ENCODE assay signal across 25 cellular contexts in genomic region chr9:592733-593132, GRCh38.
"Had no signal": no experiment of that assay in that cellular context is flagged by ENCODE, and none has a peak within 500 bp of the region (broad histone marks: within the 10 kb centered on the region; RNA-seq: fewer than 3 reads in every experiment).

No MANE protein-coding gene starts in this region.

- H3K4me3 Mint-ChIP-seq: activated CD8-positive, alpha-beta T cell treated with anti-CD3 and anti-CD28 coated beads, Interleukin-2, amount 10 ng/mL, durations not matched to agents 7 days and 5 days; activated naive CD4-positive, alpha-beta T cell treated with anti-CD3 and anti-CD28 coated beads, Interleukin-2, amount 50 U/mL, for 24 hours; activated T-cell treated with anti-CD3 and anti-CD28 coated beads, Interleukin-2, amount 50 U/mL, for 24 hours; activated T-helper 1 cell treated with anti-CD3 and anti-CD28 coated beads, Interleukin-12 subunit alpha, Interleukin-12 subunit beta, Interleukin-2, Interleukin-4 antibody, amounts not matched to agents 30 ng/mL and 10 ng/mL and 1 ng/mL, durations not matched to agents 14 hours and 24 hours and 36 hours; central memory CD8-positive, alpha-beta T cell; T-helper 17 cell; WTC11 had no signal

- DNase-seq: activated CD4-positive, alpha-beta T cell treated with anti-CD3 and anti-CD28 coated beads for 48 hours; activated CD4-positive, alpha-beta T cell treated with anti-CD3 and anti-CD28 coated beads, Interleukin-2, amount 50 U/mL, for 4 hours; activated CD4-positive, CD25-positive, alpha-beta regulatory T cell treated with anti-CD3 and anti-CD28 coated beads, Interleukin-2, amount 50 U/mL, for 72 hours; activated CD8-positive, alpha-beta memory T cell treated with anti-CD3 and anti-CD28 coated beads, Interleukin-2, amount 50 U/mL, for 48 hours; activated CD8-positive, alpha-beta T cell treated with anti-CD3 and anti-CD28 coated beads, Interleukin-2, amount 10 ng/mL, durations not matched to agents 7 days and 5 days; activated effector memory CD4-positive, alpha-beta T cell treated with Interleukin-2 at 50 U/mL for 16 hours; activated naive CD4-positive, alpha-beta T cell; activated T-cell treated with anti-CD3 and anti-CD28 coated beads, Interleukin-2, amount 50 U/mL, for 24 hours; aorta; Kasumi-1; KBM-7; NCI-H1048; NCI-H146; NCI-H187 treated with DMSO at 0.1 percent for 48 hours; NCI-H2081 treated with DMSO at 0.1 percent for 48 hours; NCI-H2171 treated with DMSO at 0.1 percent for 48 hours; NCI-H226; NCI-H526; SIG-M5; T-helper 17 cell; T-helper 9 cell had no signal

- ATAC-seq: activated CD8-positive, alpha-beta T cell treated with anti-CD3 and anti-CD28 coated beads, Interleukin-2, amount 10 ng/mL, durations not matched to agents 7 days and 5 days; T-helper 17 cell; WTC11 had no signal

- H3K9me3 Mint-ChIP-seq: activated naive CD4-positive, alpha-beta T cell treated with anti-CD3 and anti-CD28 coated beads, Interleukin-2, amount 50 U/mL, for 24 hours; activated T-cell treated with anti-CD3 and anti-CD28 coated beads, Interleukin-2, amount 50 U/mL, for 24 hours; activated T-helper 1 cell treated with anti-CD3 and anti-CD28 coated beads, Interleukin-12 subunit alpha, Interleukin-12 subunit beta, Interleukin-2, Interleukin-4 antibody, amounts not matched to agents 30 ng/mL and 10 ng/mL and 1 ng/mL, durations not matched to agents 14 hours and 24 hours and 36 hours; central memory CD8-positive, alpha-beta T cell had no signal

- H3K27ac Mint-ChIP-seq: activated CD8-positive, alpha-beta T cell treated with anti-CD3 and anti-CD28 coated beads, Interleukin-2, amount 10 ng/mL, durations not matched to agents 7 days and 5 days; activated naive CD4-positive, alpha-beta T cell treated with anti-CD3 and anti-CD28 coated beads, Interleukin-2, amount 50 U/mL, for 24 hours; activated T-cell treated with anti-CD3 and anti-CD28 coated beads, Interleukin-2, amount 50 U/mL, for 24 hours; activated T-helper 1 cell treated with anti-CD3 and anti-CD28 coated beads, Interleukin-12 subunit alpha, Interleukin-12 subunit beta, Interleukin-2, Interleukin-4 antibody, amounts not matched to agents 30 ng/mL and 10 ng/mL and 1 ng/mL, durations not matched to agents 14 hours and 24 hours and 36 hours; T-helper 17 cell; WTC11 had no signal

- H3K4me1 Mint-ChIP-seq: central memory CD8-positive, alpha-beta T cell had no signal

- H3K27me3 Mint-ChIP-seq: activated naive CD4-positive, alpha-beta T cell treated with anti-CD3 and anti-CD28 coated beads, Interleukin-2, amount 50 U/mL, for 24 hours; activated T-cell treated with anti-CD3 and anti-CD28 coated beads, Interleukin-2, amount 50 U/mL, for 24 hours had no signal

- H3K36me3 Mint-ChIP-seq: activated naive CD4-positive, alpha-beta T cell treated with anti-CD3 and anti-CD28 coated beads, Interleukin-2, amount 50 U/mL, for 24 hours had no signal
